In the genomic region with DNA sequence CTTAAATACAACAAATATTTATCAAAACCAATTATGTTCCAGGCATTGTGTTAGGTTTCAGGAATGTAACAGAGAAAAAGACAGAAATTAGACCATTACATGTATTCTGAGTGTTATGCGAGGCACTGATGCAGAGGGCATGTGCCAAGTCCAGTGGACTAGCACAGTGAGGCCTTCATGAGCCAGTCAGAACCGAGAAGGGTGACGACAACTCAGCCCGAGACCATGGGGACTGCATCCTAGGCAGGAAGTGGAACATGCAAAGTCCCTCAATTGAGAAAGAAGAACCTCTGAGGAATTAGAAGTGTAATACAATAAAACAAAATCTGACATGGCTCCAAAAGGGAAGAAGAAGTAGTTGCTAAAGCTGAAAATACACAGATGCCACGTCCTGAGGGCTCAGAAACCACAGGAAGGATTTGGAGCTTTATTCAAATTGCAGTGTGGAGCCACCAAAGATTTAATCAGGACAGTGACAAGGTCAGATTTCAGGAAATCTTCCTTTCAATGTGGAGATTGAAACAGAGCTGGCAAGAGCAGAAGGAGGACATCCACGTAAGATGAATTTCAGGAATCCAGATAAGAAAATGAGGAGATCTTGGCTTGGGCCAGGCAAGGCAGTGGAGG, we compare ENCODE assay signal across 17 cellular contexts.
DNase-seq lines count a peak whose midpoint lies in the region; ATAC-seq, FAIRE-seq and TF ChIP-seq lines count a peak whose summit lies in the region.
"Had no signal": no experiment of that assay in that cellular context is flagged by ENCODE, and none has a peak within 500 bp of the region (broad histone marks: within the 10 kb centered on the region; RNA-seq: fewer than 3 reads in every experiment).

No MANE protein-coding gene starts in this region.

- H3K4me2 ChIP-seq in GM23338, result no peak overlapping the region
- H3K4me2 ChIP-seq in astrocyte (ENCODE audit: low read length), result no peak overlapping the region
- H3K4me2 ChIP-seq: hepatocyte had no signal

- TF ChIP-seq CTCF in GM23338 (conservative IDR thresholded peaks at IDR 0.05; ENCODE audit: low read depth in 2 of 2) (no peak), astrocyte (IDR thresholded peaks at IDR 0.05; ENCODE audit: insufficient read depth, low read depth, low read length) (no peak), mucosa of descending colon (IDR thresholded peaks at IDR 0.05) (no peak)

- DNase-seq in GM23338 (ENCODE audit: low spot score), result no peak
- no peak for DNase-seq in astrocyte (ENCODE audit: low read depth)
- DNase-seq in pons (ENCODE audit: low spot score), result peak; percentile 54
- DNase-seq in mucosa of descending colon, result no peak
- DNase-seq in superior temporal gyrus (ENCODE audit: extremely low spot score), result no peak
- DNase-seq: activated T-cell treated with anti-CD3 and anti-CD28 coated beads, Interleukin-2, amount 50 U/mL, for 1 hour; CD8-positive, alpha-beta memory T cell; GDM1; HCEC 1CT; NCI-H1105; T-helper 2 cell had no signal

- no peaks in the 10 kb centered on the region for H4K20me1 ChIP-seq in GM23338 (replicated peaks; ENCODE audit: insufficient read depth)
- H4K20me1 ChIP-seq in astrocyte (ENCODE audit: insufficient read depth, low read length), result no peaks in the 10 kb centered on the region

- H3K27ac ChIP-seq in GM23338 (ENCODE audit: low read depth) (0 out of 2 replicates have a peak overlapping the region, but pooled peaks have one; percentile 17), astrocyte (ENCODE audit: low read depth, low read length) (peak overlapping the region; percentile 23)
- H3K27ac ChIP-seq: hepatocyte, RWPE1 had no signal

- H3K4me1 Mint-ChIP-seq in GM23338 (peaks cover 38% of the 10 kb centered on the region), astrocyte (ENCODE audit: low read depth, unreplicated experiment) (peaks cover 29% of the 10 kb centered on the region)
- H3K4me1 Mint-ChIP-seq: CD8-positive, alpha-beta memory T cell had no signal

- no peaks in the 10 kb centered on the region for H3K36me3 Mint-ChIP-seq in GM23338 (ENCODE audit: low read depth)
- no peaks in the 10 kb centered on the region for H3K36me3 Mint-ChIP-seq in astrocyte (ENCODE audit: low read depth, unreplicated experiment)
- H3K36me3 Mint-ChIP-seq: CD8-positive, alpha-beta memory T cell; natural killer cell treated with Interleukin-12 subunit alpha and Interleukin-12 subunit beta and Interleukin-15 and Interleukin-18, amount 100 ng/mL, for 72 hours had no signal

- H3K27me3 Mint-ChIP-seq in GM23338 (ENCODE audit: insufficient read depth, low read depth, poor library complexity), result peaks cover 2% of the 10 kb centered on the region
- no peaks in the 10 kb centered on the region for H3K27me3 Mint-ChIP-seq in astrocyte (ENCODE audit: low read depth, unreplicated experiment)
- H3K27me3 Mint-ChIP-seq: CD8-positive, alpha-beta memory T cell had no signal

- no peak overlapping the region for H3K27ac Mint-ChIP-seq in GM23338
- peak overlapping the region; percentile 38 for H3K27ac Mint-ChIP-seq in astrocyte (ENCODE audit: unreplicated experiment)
- H3K27ac Mint-ChIP-seq: CD8-positive, alpha-beta memory T cell; natural killer cell treated with Interleukin-12 subunit alpha and Interleukin-12 subunit beta and Interleukin-15 and Interleukin-18, amount 100 ng/mL, for 72 hours had no signal

- no peak overlapping the region for H3K9ac ChIP-seq in astrocyte (ENCODE audit: low read length)

- H3K9me3 ChIP-seq in astrocyte (ENCODE audit: insufficient read depth, low read depth, low read length) (no peaks in the 10 kb centered on the region), mucosa of descending colon (no peaks in the 10 kb centered on the region)

- H2AFZ ChIP-seq in GM23338, result no peak overlapping the region
- no peak overlapping the region for H2AFZ ChIP-seq in astrocyte (ENCODE audit: low read depth, low read length)
- H2AFZ ChIP-seq: hepatocyte had no signal

- H3K9me3 Mint-ChIP-seq in GM23338 (no peaks in the 10 kb centered on the region), astrocyte (ENCODE audit: unreplicated experiment) (no peaks in the 10 kb centered on the region)

- H3K4me3 ChIP-seq in GM23338 (no peak overlapping the region), astrocyte (ENCODE audit: insufficient read depth, low read depth, low read length) (no peak overlapping the region), mucosa of descending colon (no peak overlapping the region)
- H3K4me3 ChIP-seq: hepatocyte had no signal

- H3K4me1 ChIP-seq in GM23338 (ENCODE audit: insufficient read depth) (peaks cover 15% of the 10 kb centered on the region), astrocyte (ENCODE audit: insufficient read depth, low read length) (peaks cover 40% of the 10 kb centered on the region), mucosa of descending colon (ENCODE audit: low read depth) (no peaks in the 10 kb centered on the region)

- H3K4me3 Mint-ChIP-seq in GM23338 (no peak overlapping the region), astrocyte (ENCODE audit: unreplicated experiment) (no peak overlapping the region)
- H3K4me3 Mint-ChIP-seq: CD8-positive, alpha-beta memory T cell; natural killer cell treated with Interleukin-12 subunit alpha and Interleukin-12 subunit beta and Interleukin-15 and Interleukin-18, amount 100 ng/mL, for 72 hours had no signal

- H3F3A ChIP-seq in GM23338 (replicated peaks; ENCODE audit: low read depth), result no peaks in the 10 kb centered on the region; the same call in 1 of the 2 replicates

- no peaks in the 10 kb centered on the region for H3K9me2 ChIP-seq in GM23338 (ENCODE audit: insufficient read depth)

- intact Hi-C loops in mucosa of descending colon (cut with DNase I, micrococcal nuclease), result no loop called here

- no peaks in the 10 kb centered on the region for H3K36me3 ChIP-seq in GM23338 (ENCODE audit: insufficient read depth)
- no peaks in the 10 kb centered on the region for H3K36me3 ChIP-seq in astrocyte (ENCODE audit: insufficient read depth, low read length)
- no peaks in the 10 kb centered on the region for H3K36me3 ChIP-seq in mucosa of descending colon (ENCODE audit: low read depth)

- H3K79me2 ChIP-seq in GM23338 (replicated peaks; ENCODE audit: insufficient read depth) (no peaks in the 10 kb centered on the region), astrocyte (ENCODE audit: insufficient read depth, low read length) (peaks cover 4% of the 10 kb centered on the region)
- H3K79me2 ChIP-seq: hepatocyte had no signal

- peak; percentile 55 for FAIRE-seq in astrocyte (lab: Jason Lieb, UNC)

- peak; percentile 55 for ATAC-seq in GM18907 (IDR thresholded peaks at IDR 0.05; ENCODE audit: unreplicated experiment)
- no peak for ATAC-seq in GM23338
- no peak for ATAC-seq in GM21447 (IDR thresholded peaks at IDR 0.05; ENCODE audit: unreplicated experiment)
- ATAC-seq in mucosa of descending colon, result no peak
- ATAC-seq: left lobe of liver; natural killer cell treated with Interleukin-12 subunit alpha and Interleukin-12 subunit beta and Interleukin-15 and Interleukin-18, amount 100 ng/mL, for 72 hours had no signal

- H3K27me3 ChIP-seq in GM23338 (ENCODE audit: insufficient read depth) (no peaks in the 10 kb centered on the region), astrocyte (ENCODE audit: insufficient read depth, low read length) (no peaks in the 10 kb centered on the region)
- H3K27me3 ChIP-seq: hepatocyte had no signal

TF ChIP-seq in GM23338, 12 proteins besides CTCF, POLR2A, EP300 and RAD21:
- no peak for TF ChIP-seq EZH2 (IDR thresholded peaks at IDR 0.05; ENCODE audit: low read depth, unreplicated experiment)
- no peak for TF ChIP-seq ETS1 (IDR thresholded peaks at IDR 0.05)
